24 cellular contexts compared by ENCODE assay signal in the genomic region with DNA sequence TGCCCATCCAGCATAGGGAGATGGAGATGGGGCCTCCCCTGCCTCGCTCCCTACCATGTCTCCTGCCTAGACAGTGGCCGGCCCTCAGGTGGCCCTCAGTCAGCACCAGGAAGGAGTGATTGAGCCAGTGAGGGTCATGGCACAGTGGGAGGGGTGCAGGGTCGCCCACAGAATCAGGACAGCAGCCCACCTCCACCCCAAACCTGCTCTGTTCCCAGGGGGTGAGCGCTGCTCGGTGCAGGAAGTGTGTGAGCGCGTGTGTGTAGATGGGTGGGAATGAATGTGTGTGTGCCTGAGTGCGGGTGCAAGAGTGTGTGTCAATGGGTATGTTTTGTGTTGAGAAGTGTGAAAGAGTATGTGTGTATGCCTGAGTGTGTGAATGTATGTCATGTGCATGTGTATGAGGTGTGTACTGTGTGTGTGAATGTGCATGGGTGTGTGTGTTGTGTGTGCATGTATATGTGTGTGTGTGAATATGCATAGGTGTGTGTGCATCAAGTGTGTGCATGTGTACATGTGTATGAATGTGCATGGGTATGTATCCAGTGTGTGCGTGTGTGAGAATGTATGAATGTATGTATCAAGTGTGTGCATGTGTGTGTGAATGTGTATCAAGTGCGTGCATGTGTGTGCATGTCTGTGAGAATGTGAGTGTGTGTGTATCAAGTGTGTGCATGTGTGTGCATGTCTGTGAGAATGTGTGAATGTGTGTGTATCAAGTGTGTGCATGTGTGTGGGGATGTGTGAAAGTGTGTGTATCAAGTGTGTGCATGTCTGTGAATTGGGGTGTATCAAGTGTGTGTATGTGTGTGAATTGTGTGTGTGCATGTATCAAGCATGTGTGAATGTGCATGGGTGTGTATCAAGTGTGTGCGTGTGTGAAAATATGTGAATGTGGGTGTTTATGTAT. TPM values are rescaled to one million over a fixed set of nuclear protein-coding genes. Genes with fewer than 3 reads are reported as not detected.
"Had no signal": no experiment of that assay in that cellular context is flagged by ENCODE, and none has a peak within 500 bp of the region (broad histone marks: within the 10 kb centered on the region; RNA-seq: fewer than 3 reads in every experiment).

No MANE protein-coding gene starts in this region.

- H3K27me3 ChIP-seq: SJSA1 had no signal

- ATAC-seq: activated naive CD4-positive, alpha-beta T cell treated with anti-CD3 and anti-CD28 coated beads, Interleukin-2, amount 50 U/mL, for 72 hours; activated T-cell treated with anti-CD3 and anti-CD28 coated beads, Interleukin-2, amount 50 U/mL, for 4 hours; SK-N-SH treated with all-trans-retinoic acid at 6 μM for 48 hours; WTC11 had no signal

- H3K27ac ChIP-seq: SJSA1 had no signal

- H3K36me3 ChIP-seq: SJSA1 had no signal

- DNase-seq: activated CD4-positive, alpha-beta T cell treated with anti-CD3 and anti-CD28 coated beads for 48 hours; activated CD4-positive, alpha-beta T cell treated with anti-CD3 and anti-CD28 coated beads, Interleukin-2, amount 50 U/mL, for 48 hours; activated CD4-positive, CD25-positive, alpha-beta regulatory T cell treated with anti-CD3 and anti-CD28 coated beads, Interleukin-2, amount 50 U/mL, for 72 hours; activated effector memory CD4-positive, alpha-beta T cell treated with anti-CD3 and anti-CD28 coated beads, Interleukin-2, amount 50 U/mL, for 16 hours; activated naive CD4-positive, alpha-beta T cell treated with Interleukin-2 at 50 U/mL for 16 hours; activated T-cell treated with anti-CD3 and anti-CD28 coated beads, Interleukin-2, amount 50 U/mL, for 4 hours; amygdala; Karpas-422; MM.1S; NCI-H1105; NCI-H1436; NCI-H1694 treated with DMSO at 0.1 percent for 48 hours; NCI-H2029 treated with DMSO at 0.1 percent for 48 hours; NCI-H345; NCI-H510A; NCI-H526 treated with DMSO at 0.1 percent for 48 hours; NCI-H82; SHP77 had no signal

- H3K4me3 ChIP-seq: SJSA1 had no signal

RNA-seq across cellular contexts. Expression of gene PRR36, which starts 32.2 kb away (rescaled TPM):
- total RNA-seq: RPMI7951, SJSA1 had no signal

RNA-seq across cellular contexts. Expression of gene LRRC8E, which starts 46.3 kb away (rescaled TPM):
- total RNA-seq: activated naive CD4-positive, alpha-beta T cell treated with anti-CD3 and anti-CD28 coated beads, Interleukin-2, amount 50 U/mL, for 72 hours; OCI-LY7 had no signal
